Comparison of ENCODE assay signal across 24 cellular contexts in genomic region chr16:85788819-85789218, GRCh38. TPM values are rescaled to one million over a fixed set of nuclear protein-coding genes. Genes with fewer than 3 reads are reported as not detected.
A peak's percentile ranks its signal among the peaks of the same experiment; 100 is the strongest.
DNase-seq lines count a peak whose midpoint lies in the region; ATAC-seq and TF ChIP-seq lines count a peak whose summit lies in the region.
"Had no signal": no experiment of that assay in that cellular context is flagged by ENCODE, and none has a peak within 500 bp of the region (broad histone marks: within the 10 kb centered on the region; RNA-seq: fewer than 3 reads in every experiment).

No MANE protein-coding gene starts in this region.

- H3K4me2 ChIP-seq in OCI-LY3 (ENCODE audit: low read length) = peak overlapping the region; percentile 54
- H3K4me2 ChIP-seq: BLaER1, PC-9 had no signal

- peak; percentile 70 to 81 for ATAC-seq in stimulated activated naive B cell treated with anti-CD40 and anti-IgM and Interleukin-4, amounts not matched to agents 10 μg/mL and 1 μg/mL and 100 μg/mL, for 72 hours (replicated peaks)
- ATAC-seq: Right ventricle myocardium inferior, SK-N-SH treated with all-trans-retinoic acid at 6 μM for 48 hours had no signal

- no peaks in the 10 kb centered on the region for H3K9me3 Mint-ChIP-seq in activated naive CD8-positive, alpha-beta T cell (ENCODE audit: low read depth)
- H3K9me3 Mint-ChIP-seq in activated naive CD8-positive, alpha-beta T cell treated with anti-CD3 and anti-CD28 coated beads for 36 hours = peaks cover 7% of the 10 kb centered on the region
- H3K9me3 Mint-ChIP-seq in endodermal cell = peaks cover 9% of the 10 kb centered on the region
- no peaks in the 10 kb centered on the region for H3K9me3 Mint-ChIP-seq in stimulated activated naive B cell treated with anti-CD40 and anti-IgM and Interleukin-4, amounts not matched to agents 10 μg/mL and 1 μg/mL and 100 μg/mL, for 72 hours
- H3K9me3 Mint-ChIP-seq: CD4-positive, alpha-beta memory T cell had no signal

- peaks cover 23% of the 10 kb centered on the region for H3K4me1 ChIP-seq in OCI-LY3 (ENCODE audit: low read length)
- peaks cover 2% of the 10 kb centered on the region for H3K4me1 ChIP-seq in endodermal cell (ENCODE audit: control insufficient read depth, insufficient read depth, low read length)
- H3K4me1 ChIP-seq: BLaER1, HAP-1, SJCRH30 had no signal

- H3K4me3 ChIP-seq in OCI-LY3 (ENCODE audit: low read length) = no peak overlapping the region
- H3K4me3 ChIP-seq in endodermal cell (ENCODE audit: low read length) = no peak overlapping the region
- H3K4me3 ChIP-seq: BLaER1, HAP-1, PC-9, SJCRH30 had no signal

- no peak overlapping the region for H2AFZ ChIP-seq in OCI-LY3 (ENCODE audit: low read depth, low read length)
- H2AFZ ChIP-seq: PC-9 had no signal

- H3K4me1 Mint-ChIP-seq in activated naive CD8-positive, alpha-beta T cell (ENCODE audit: low read depth) = peaks cover 49% of the 10 kb centered on the region
- H3K4me1 Mint-ChIP-seq in activated naive CD8-positive, alpha-beta T cell treated with anti-CD3 and anti-CD28 coated beads for 36 hours = peaks cover 29% of the 10 kb centered on the region
- H3K4me1 Mint-ChIP-seq in endodermal cell = peaks cover 30% of the 10 kb centered on the region
- H3K4me1 Mint-ChIP-seq in stimulated activated naive B cell treated with anti-CD40 and anti-IgM and Interleukin-4, amounts not matched to agents 10 μg/mL and 1 μg/mL and 100 μg/mL, for 72 hours = peaks cover 15 to 50% of the 10 kb centered on the region in 2 donors

- WGBS in endodermal cell (ENCODE audit: insufficient coverage in 1 of 2, insufficient read length in 1 of 2), 2 experiments = 95 to 98% methylated on average over 9 to 11 of the region's 11 CpGs

- peak overlapping the region; percentile 50 for H3K27ac Mint-ChIP-seq in activated naive CD8-positive, alpha-beta T cell
- H3K27ac Mint-ChIP-seq in activated naive CD8-positive, alpha-beta T cell treated with anti-CD3 and anti-CD28 coated beads for 36 hours = no peak overlapping the region
- peak overlapping the region; percentile 17 for H3K27ac Mint-ChIP-seq in endodermal cell
- H3K27ac Mint-ChIP-seq in stimulated activated naive B cell treated with anti-CD40 and anti-IgM and Interleukin-4, amounts not matched to agents 10 μg/mL and 1 μg/mL and 100 μg/mL, for 72 hours = no peak overlapping the region

- no peak for DNase-seq in activated naive CD8-positive, alpha-beta T cell treated with anti-CD3 and anti-CD28 coated beads for 36 hours
- DNase-seq in endodermal cell = no peak
- no peak for DNase-seq in stimulated activated naive B cell treated with anti-CD40 and anti-IgM and Interleukin-4, amounts not matched to agents 10 μg/mL and 1 μg/mL and 100 μg/mL, for 72 hours
- DNase-seq in HT-29 (ENCODE audit: low spot score) = no peak
- no peak for DNase-seq in GM13977 (ENCODE audit: low spot score)
- no peak for DNase-seq in T-helper 9 cell
- DNase-seq: CD4-positive, alpha-beta memory T cell; COR-L47; DMS53; GOT3; NCI-H1105; NCI-H1436 treated with DMSO at 0.1 percent for 48 hours; NCI-H187 treated with DMSO at 0.1 percent for 48 hours; NCI-H2171 treated with DMSO at 0.1 percent for 48 hours; NCI-H524; NCI-H82; PC-9; SJCRH30 had no signal

- H3K27me3 Mint-ChIP-seq in activated naive CD8-positive, alpha-beta T cell = no peaks in the 10 kb centered on the region
- H3K27me3 Mint-ChIP-seq in activated naive CD8-positive, alpha-beta T cell treated with anti-CD3 and anti-CD28 coated beads for 36 hours = no peaks in the 10 kb centered on the region
- no peaks in the 10 kb centered on the region for H3K27me3 Mint-ChIP-seq in endodermal cell (ENCODE audit: insufficient read depth)
- H3K27me3 Mint-ChIP-seq in stimulated activated naive B cell treated with anti-CD40 and anti-IgM and Interleukin-4, amounts not matched to agents 10 μg/mL and 1 μg/mL and 100 μg/mL, for 72 hours = no peaks in the 10 kb centered on the region
- H3K27me3 Mint-ChIP-seq: CD4-positive, alpha-beta memory T cell had no signal

- H3K27me3 ChIP-seq in OCI-LY3 (ENCODE audit: low read depth, low read length) = no peaks in the 10 kb centered on the region
- H3K27me3 ChIP-seq in endodermal cell (ENCODE audit: control insufficient read depth, insufficient read depth, low read length, poor library complexity, severe bottlenecking) = no peaks in the 10 kb centered on the region
- H3K27me3 ChIP-seq: BLaER1, SJCRH30 had no signal

- H3K9me3 ChIP-seq in OCI-LY3 (ENCODE audit: insufficient read depth, low read length) (no peaks in the 10 kb centered on the region), endodermal cell (ENCODE audit: control insufficient read depth, low read length) (peaks cover 12% of the 10 kb centered on the region)
- H3K9me3 ChIP-seq: BLaER1, HAP-1, SJCRH30 had no signal

- no peak overlapping the region for H3K4me3 Mint-ChIP-seq in activated naive CD8-positive, alpha-beta T cell
- H3K4me3 Mint-ChIP-seq in activated naive CD8-positive, alpha-beta T cell treated with anti-CD3 and anti-CD28 coated beads for 36 hours = no peak overlapping the region
- no peak overlapping the region for H3K4me3 Mint-ChIP-seq in endodermal cell
- peak overlapping the region in 1 of 2 donors; percentile 32 for H3K4me3 Mint-ChIP-seq in stimulated activated naive B cell treated with anti-CD40 and anti-IgM and Interleukin-4, amounts not matched to agents 10 μg/mL and 1 μg/mL and 100 μg/mL, for 72 hours
- H3K4me3 Mint-ChIP-seq: CD4-positive, alpha-beta memory T cell had no signal

- H4K20me1 ChIP-seq in OCI-LY3 (ENCODE audit: insufficient read depth, low read length) = peaks cover 3% of the 10 kb centered on the region; the same call in 1 of the 2 replicates

- peaks cover 25% of the 10 kb centered on the region for H3K36me3 Mint-ChIP-seq in activated naive CD8-positive, alpha-beta T cell
- peaks cover 49% of the 10 kb centered on the region for H3K36me3 Mint-ChIP-seq in activated naive CD8-positive, alpha-beta T cell treated with anti-CD3 and anti-CD28 coated beads for 36 hours
- H3K36me3 Mint-ChIP-seq in endodermal cell (ENCODE audit: low read depth) = peaks cover 78% of the 10 kb centered on the region
- peaks cover 58 to 69% of the 10 kb centered on the region in 2 donors for H3K36me3 Mint-ChIP-seq in stimulated activated naive B cell treated with anti-CD40 and anti-IgM and Interleukin-4, amounts not matched to agents 10 μg/mL and 1 μg/mL and 100 μg/mL, for 72 hours

- in situ Hi-C loops in GM13977 (cut with MboI; ENCODE audit: low pct_unique_long_range_greater_than_20kb, low sequenced_read_pairs, unreplicated experiment) = no loop called here

- peak overlapping the region; percentile 10; the same call in 1 of the 2 replicates for H3K27ac ChIP-seq in OCI-LY3 (ENCODE audit: low read length)
- H3K27ac ChIP-seq in endodermal cell (ENCODE audit: low read depth, low read length) = no peak overlapping the region
- H3K27ac ChIP-seq: BLaER1, PC-9, SJCRH30 had no signal

- TF ChIP-seq CTCF in OCI-LY3 (IDR thresholded peaks at IDR 0.05; ENCODE audit: low read depth, low read length) = no peak
- TF ChIP-seq CTCF in endodermal cell (conservative IDR thresholded peaks at IDR 0.05) = no peak
- no peak for TF ChIP-seq CTCF in GM13977 (IDR thresholded peaks at IDR 0.05; ENCODE audit: extremely low read depth, insufficient read depth, missing control alignments)

- peaks cover 43% of the 10 kb centered on the region for H3K79me2 ChIP-seq in OCI-LY3 (ENCODE audit: low read length)

- H3K36me3 ChIP-seq in OCI-LY3 (replicated peaks; ENCODE audit: low read depth, low read length) (peaks cover 64% of the 10 kb centered on the region), endodermal cell (ENCODE audit: control insufficient read depth, insufficient read depth, low read length) (peaks cover 90% of the 10 kb centered on the region)

- H3K9ac ChIP-seq in OCI-LY3 (ENCODE audit: low read length) (no peak overlapping the region), endodermal cell (ENCODE audit: extremely low read depth, low read length, poor library complexity, severe bottlenecking) (no peak overlapping the region)
- H3K9ac ChIP-seq: BLaER1 had no signal

RNA-seq across cellular contexts. Expression of gene EMC8, which starts 10.5 kb away (rescaled TPM):
- 10 to 100 TPM; 49.4 to 51.0 TPM for total RNA-seq in activated naive CD8-positive, alpha-beta T cell treated with anti-CD3 and anti-CD28 coated beads for 36 hours
- 10 to 100 TPM; 60.1 to 67.6 TPM for total RNA-seq in endodermal cell
- 39.9 TPM for polyA plus RNA-seq in endodermal cell (2013, experiment 1 of 2)
- polyA plus RNA-seq in endodermal cell (2013, experiment 2 of 2) = 37.1 TPM
- total RNA-seq in HT-29 (2014; rRNA removed; shearing (Covaris generic)) = 98.2 and 107 TPM in 2 replicates

RNA-seq across cellular contexts. Expression of gene COX4I1, which starts 10.7 kb away (rescaled TPM):
- total RNA-seq in activated naive CD8-positive, alpha-beta T cell treated with anti-CD3 and anti-CD28 coated beads for 36 hours = 100 to 1,000 TPM; 524 to 548 TPM
- 100 to 1,000 TPM; 436 to 471 TPM for total RNA-seq in endodermal cell
- 553 TPM for polyA plus RNA-seq in endodermal cell (2013, experiment 1 of 2)
- polyA plus RNA-seq in endodermal cell (2013, experiment 2 of 2) = 508 TPM
- 443 and 485 TPM in 2 replicates for total RNA-seq in HT-29 (2014; rRNA removed; shearing (Covaris generic))

RNA-seq across cellular contexts. Expression of gene C16orf74, which starts 37.9 kb away (rescaled TPM):
- 1 to 10 TPM; 1.5 to 1.6 TPM for total RNA-seq in activated naive CD8-positive, alpha-beta T cell treated with anti-CD3 and anti-CD28 coated beads for 36 hours
- 1 to 10 TPM; 3.6 to 7.4 TPM for total RNA-seq in endodermal cell
- 1.7 TPM for polyA plus RNA-seq in endodermal cell (2013, experiment 1 of 2)
- polyA plus RNA-seq in endodermal cell (2013, experiment 2 of 2) = 2.0 TPM
- 84.9 and 92.0 TPM in 2 replicates for total RNA-seq in HT-29 (2014; rRNA removed; shearing (Covaris generic))

Comparison
In these comparisons a context has a peak if more than half of its experiments do, and no peak if none do; other contexts are left out.
1. H3K27ac Mint-ChIP-seq: peak in activated naive CD8-positive, alpha-beta T cell (single experiment) and endodermal cell (single experiment); none in activated naive CD8-positive, alpha-beta T cell treated with anti-CD3 and anti-CD28 coated beads for 36 hours (single experiment) and stimulated activated naive B cell treated with anti-CD40 and anti-IgM and Interleukin-4, amounts not matched to agents 10 μg/mL and 1 μg/mL and 100 μg/mL, for 72 hours (single experiment).
2. RNA of gene C16orf74, which starts 37.9 kb away (total RNA-seq): 84.9 to 92.0 TPM in HT-29; 3.6 to 7.4 TPM in endodermal cell and 1.5 to 1.6 TPM in activated naive CD8-positive, alpha-beta T cell treated with anti-CD3 and anti-CD28 coated beads for 36 hours; every median in the first group is over 10 times any median in the second.